8 cellular contexts compared by ENCODE assay signal in genomic region chr5:10689391-10690081, GRCh38.
DNase-seq lines count a peak whose midpoint lies in the region; ATAC-seq and TF ChIP-seq lines count a peak whose summit lies in the region.

No MANE protein-coding gene starts in this region.

- in situ Hi-C loops in brain microvascular endothelial cell (cut with HindIII; ENCODE audit: low pct_ligation_motif_present, low sequenced_read_pairs): no loop called here

- intact Hi-C loops in natural killer cell (cut with micrococcal nuclease): loop anchor here (10.0 kb wide), 1 partner anchor 245 kb away; the partner anchor contains the start of gene ROPN1L

- peaks cover 4% of the 10 kb centered on the region for H3K36me3 ChIP-seq in brain microvascular endothelial cell (replicated peaks)

- TF ChIP-seq CTCF in 22Rv1 (IDR thresholded peaks at IDR 0.05) (peak; percentile 56), GM12872 (IDR thresholded peaks at IDR 0.05; ENCODE audit: insufficient read depth, low read depth, low read length) (peak; percentile 59), brain microvascular endothelial cell (IDR thresholded peaks at IDR 0.05; ENCODE audit: low read depth, low read length, missing control alignments) (peak; percentile 61), natural killer cell (IDR thresholded peaks at IDR 0.05) (no peak)

- no peaks in the 10 kb centered on the region for H3K9me3 Mint-ChIP-seq in natural killer cell

- peak in 2 of 3 donors; percentile 42 for ATAC-seq in natural killer cell

- H3K27ac Mint-ChIP-seq in natural killer cell: no peak overlapping the region

- H3K27ac ChIP-seq in 22Rv1: no peak overlapping the region
- no peak overlapping the region for H3K27ac ChIP-seq in brain microvascular endothelial cell

- H3K4me3 ChIP-seq in brain microvascular endothelial cell (ENCODE audit: low read depth, low read length): no peak overlapping the region

- H3K4me3 Mint-ChIP-seq in natural killer cell: no peak overlapping the region

- H3K27me3 ChIP-seq in brain microvascular endothelial cell (replicated peaks): no peaks in the 10 kb centered on the region

- DNase-seq in NCI-H524 treated with DMSO at 0.1 percent for 48 hours (lab: John Stamatoyannopoulos, UW) (peak; percentile 2), brain microvascular endothelial cell (peak; percentile 25), natural killer cell (no peak), Kasumi-1 (lab: John Stamatoyannopoulos, UW) (no peak)
- no peak for DNase-seq in activated effector memory CD4-positive, alpha-beta T cell treated with anti-CD3 and anti-CD28 coated beads, Interleukin-2, amount 50 U/mL, for 16 hours
- no peak for DNase-seq in effector CD8-positive, alpha-beta T cell (lab: John Stamatoyannopoulos, UW)

- peaks cover 14 to 22% of the 10 kb centered on the region in 2 donors for H3K4me1 Mint-ChIP-seq in natural killer cell

- H3K36me3 Mint-ChIP-seq in natural killer cell: no peaks in the 10 kb centered on the region

- no peaks in the 10 kb centered on the region for H3K27me3 Mint-ChIP-seq in natural killer cell (ENCODE audit: low read depth in 2 of 2)

Comparison
In these comparisons a context has a peak if more than half of its experiments do, and no peak if none do; other contexts are left out.
1. DNase-seq: peak in NCI-H524 treated with DMSO at 0.1 percent for 48 hours (single experiment) and brain microvascular endothelial cell (single experiment); none in natural killer cell (single experiment), Kasumi-1 (0 of 2), activated effector memory CD4-positive, alpha-beta T cell treated with anti-CD3 and anti-CD28 coated beads, Interleukin-2, amount 50 U/mL, for 16 hours (single experiment) and effector CD8-positive, alpha-beta T cell (single experiment).